In genomic region chr12:124888203-124888602, GRCh38 we compare ENCODE assay signal across 14 cellular contexts. TPM values are rescaled to one million over a fixed set of nuclear protein-coding genes. Genes with fewer than 3 reads are reported as not detected.
DNase-seq lines count a peak whose midpoint lies in the region; ATAC-seq, FAIRE-seq and TF ChIP-seq lines count a peak whose summit lies in the region.
"Had no signal": no experiment of that assay in that cellular context is flagged by ENCODE, and none has a peak within 500 bp of the region (broad histone marks: within the 10 kb centered on the region; RNA-seq: fewer than 3 reads in every experiment).

No MANE protein-coding gene starts in this region.

- TF ChIP-seq EP300 in HepG2 (IDR thresholded peaks at IDR 0.05; ENCODE audit: low read depth in 2 of 2, low read length in 2 of 2): no peak
- TF ChIP-seq EP300 in HepG2 (CRISPR knock-in tag; IDR thresholded peaks at IDR 0.05; ENCODE audit: borderline replicate concordance): no peak

- no peak for FAIRE-seq in HepG2 (lab: Jason Lieb, UNC)
- FAIRE-seq: A549, HTR-8/SVneo had no signal

- H4K20me1 ChIP-seq in Karpas-422 (ENCODE audit: insufficient read depth, low read depth, low read length): no peaks in the 10 kb centered on the region
- no peaks in the 10 kb centered on the region for H4K20me1 ChIP-seq in SU-DHL-6 (ENCODE audit: low read depth, low read length)
- H4K20me1 ChIP-seq in HepG2 (ENCODE audit: insufficient read depth, low read length): no peaks in the 10 kb centered on the region

- POLR2A ChIA-PET in HepG2 (lab: Yijun Ruan, JAX): interaction anchor here (1.2 to 1.8 kb wide), 5 partner anchors 12 to 60 kb away, joined by 4 to 10 read pairs (median 5); no protein-coding TSS in a partner anchor

- no peaks in the 10 kb centered on the region for H3K9me2 ChIP-seq in Karpas-422 (replicated peaks; ENCODE audit: insufficient read depth, low read length)
- H3K9me2 ChIP-seq in SU-DHL-6 (replicated peaks; ENCODE audit: insufficient read depth, low read length): no peaks in the 10 kb centered on the region

- TF ChIP-seq CTCF in SU-DHL-6 (IDR thresholded peaks at IDR 0.05; ENCODE audit: insufficient read depth, low read length, poor library complexity, severe bottlenecking) (no peak), HepG2 (CRISPR knock-in tag; IDR thresholded peaks at IDR 0.05) (no peak), vagina (IDR thresholded peaks at IDR 0.05) (no peak), colonic mucosa (IDR thresholded peaks at IDR 0.05) (no peak), omental fat pad (IDR thresholded peaks at IDR 0.05) (no peak)

- H3K27me3 ChIP-seq in Karpas-422 (ENCODE audit: low read length): no peaks in the 10 kb centered on the region
- no peaks in the 10 kb centered on the region for H3K27me3 ChIP-seq in SU-DHL-6 (ENCODE audit: low read length)
- H3K27me3 ChIP-seq in HepG2 (ENCODE audit: control insufficient read depth in 1 of 2, insufficient read depth in 2 of 2, low read length in 2 of 2): no peaks in the 10 kb centered on the region
- H3K27me3 ChIP-seq in vagina: no peaks in the 10 kb centered on the region
- H3K27me3 ChIP-seq in colonic mucosa: no peaks in the 10 kb centered on the region

- H3K4me1 ChIP-seq in Karpas-422 (ENCODE audit: low read length) (peaks cover 52% of the 10 kb centered on the region), HepG2 (ENCODE audit: insufficient read depth, low read length) (peaks cover 56% of the 10 kb centered on the region), vagina (no peaks in the 10 kb centered on the region), colonic mucosa (peaks cover 6% of the 10 kb centered on the region)

- H3K79me2 ChIP-seq in Karpas-422 (ENCODE audit: low read length): no peaks in the 10 kb centered on the region
- H3K79me2 ChIP-seq in SU-DHL-6 (ENCODE audit: insufficient read depth, low read length): no peaks in the 10 kb centered on the region
- H3K79me2 ChIP-seq in HepG2 (ENCODE audit: insufficient read depth, low read length): no peaks in the 10 kb centered on the region

- no peak for TF ChIP-seq RAD21 in HepG2 (CRISPR knock-in tag; IDR thresholded peaks at IDR 0.05)

- 61% methylated on average over 2 of the region's 2 CpGs for WGBS in HepG2 (ENCODE audit: low lambda C conversion rate)

- no peaks in the 10 kb centered on the region for H3K36me3 ChIP-seq in Karpas-422 (ENCODE audit: insufficient read depth, low read length)
- H3K36me3 ChIP-seq in SU-DHL-6 (ENCODE audit: low read length): no peaks in the 10 kb centered on the region
- peaks cover 0 to 4% of the 10 kb centered on the region in 2 experiments; a peak in 2 of 5 replicates for H3K36me3 ChIP-seq in HepG2 (replicated peaks in 1 of 2; ENCODE audit: control insufficient read depth in 1 of 2, insufficient read depth in 2 of 2, low read length in 2 of 2)
- no peaks in the 10 kb centered on the region for H3K36me3 ChIP-seq in vagina
- H3K36me3 ChIP-seq in colonic mucosa: no peaks in the 10 kb centered on the region

- TF ChIP-seq POLR2A in HepG2 (IDR thresholded peaks at IDR 0.05; ENCODE audit: insufficient read depth in 1 of 2, low read depth in 2 of 2, low read length in 2 of 2) (no peak), vagina (IDR thresholded peaks at IDR 0.05) (no peak)

- CTCF ChIA-PET in HepG2 (lab: Yijun Ruan, JAX; ENCODE audit: low intra/inter-chr PET ratio, low total read pairs): no interaction called here

- peaks cover 2% of the 10 kb centered on the region; the same call in 1 of the 2 replicates for H3K9me3 ChIP-seq in Karpas-422 (ENCODE audit: low read length)
- no peaks in the 10 kb centered on the region for H3K9me3 ChIP-seq in SU-DHL-6 (ENCODE audit: insufficient read depth, low read length)
- no peaks in the 10 kb centered on the region for H3K9me3 ChIP-seq in HepG2 (ENCODE audit: low read length)
- H3K9me3 ChIP-seq in vagina: no peaks in the 10 kb centered on the region
- no peaks in the 10 kb centered on the region for H3K9me3 ChIP-seq in colonic mucosa
- H3K9me3 ChIP-seq: A549 had no signal

- in situ Hi-C loops in HepG2 (cut with HindIII; ENCODE audit: extremely low pct_ligation_motif_present, low pct_unique_long_range_greater_than_20kb): no loop called here

- peaks cover 15% of the 10 kb centered on the region; the same call in 1 of the 2 replicates for H3F3A ChIP-seq in SU-DHL-6 (ENCODE audit: insufficient read depth)

- no peak for ATAC-seq in HepG2
- peak; percentile 42 for ATAC-seq in sciatic nerve
- no peak for ATAC-seq in omental fat pad (ENCODE audit: low FRiP score)
- ATAC-seq: A549 had no signal

- no peak for DNase-seq in Karpas-422
- DNase-seq in HepG2 (ENCODE audit: low spot score): no peak
- no peak for DNase-seq in sciatic nerve (ENCODE audit: low spot score)
- DNase-seq in vagina (ENCODE audit: extremely low spot score in 2 of 2): no peak
- DNase-seq in glomerular visceral epithelial cell (ENCODE audit: extremely low spot score): no peak
- no peak for DNase-seq in colonic mucosa
- DNase-seq in omental fat pad (ENCODE audit: low spot score): no peak
- DNase-seq: CD4-positive, CD25-positive, alpha-beta regulatory T cell; DMS53; HCEC 1CT; HFFc6 had no signal

- BruUV-seq in HepG2 (replicated peaks; lab: Mats Ljungman, UMichigan): no TSS peak

- H3K27ac ChIP-seq in Karpas-422 (ENCODE audit: low read length): peak overlapping the region; percentile 48
- H3K27ac ChIP-seq in SU-DHL-6 (ENCODE audit: low read depth, low read length): peak overlapping the region; percentile 54
- H3K27ac ChIP-seq in HepG2 (ENCODE audit: extremely low read length, insufficient read depth, low read length): peak overlapping the region; percentile 12
- H3K27ac ChIP-seq in vagina: no peak overlapping the region
- no peak overlapping the region for H3K27ac ChIP-seq in colonic mucosa
- H3K27ac ChIP-seq: A549 had no signal

- no peak overlapping the region for H3K9ac ChIP-seq in Karpas-422 (ENCODE audit: low read length)
- no peak overlapping the region for H3K9ac ChIP-seq in SU-DHL-6 (ENCODE audit: low read length)
- H3K9ac ChIP-seq in HepG2 (ENCODE audit: insufficient read depth, low read depth, low read length): no peak overlapping the region
- no peak overlapping the region for H3K9ac ChIP-seq in colonic mucosa (ENCODE audit: low read depth in 2 of 2, low read length in 2 of 2)

- H2AFZ ChIP-seq in Karpas-422 (ENCODE audit: low read length): no peak overlapping the region
- no peak overlapping the region for H2AFZ ChIP-seq in SU-DHL-6 (ENCODE audit: low read depth, low read length, severe bottlenecking)
- H2AFZ ChIP-seq in HepG2 (ENCODE audit: low read length): no peak overlapping the region

- intact Hi-C loops in HepG2 (cut with micrococcal nuclease; ENCODE audit: unreplicated experiment) (no loop called here), sciatic nerve (cut with DNase I) (no loop called here), vagina (cut with DNase I) (no loop called here), colonic mucosa (cut with DNase I) (no loop called here)

- no peak overlapping the region for H3K4me3 ChIP-seq in Karpas-422 (ENCODE audit: low read length)
- no peak overlapping the region for H3K4me3 ChIP-seq in SU-DHL-6 (ENCODE audit: insufficient read depth, low read length, poor library complexity, severe bottlenecking)
- H3K4me3 ChIP-seq in HepG2 (replicated peaks in 1 of 3; ENCODE audit: insufficient read depth in 1 of 3, low read depth in 2 of 3, low read length in 3 of 3): no peak overlapping the region
- no peak overlapping the region for H3K4me3 ChIP-seq in vagina
- no peak overlapping the region for H3K4me3 ChIP-seq in colonic mucosa
- H3K4me3 ChIP-seq: A549 had no signal

- no peak overlapping the region for H3K4me2 ChIP-seq in Karpas-422 (ENCODE audit: low read depth, low read length, poor library complexity, severe bottlenecking)
- H3K4me2 ChIP-seq in SU-DHL-6 (ENCODE audit: low read depth, low read length, poor library complexity, severe bottlenecking): peak overlapping the region; percentile 8
- H3K4me2 ChIP-seq in HepG2 (ENCODE audit: low read depth, low read length): no peak overlapping the region
- H3K4me2 ChIP-seq: A549 had no signal

RNA-seq across cellular contexts. Expression of gene SCARB1, which starts 24.5 kb away (rescaled TPM):
- 91.7 and 102 TPM in 2 replicates for total RNA-seq in Karpas-422 (2014; rRNA removed; shearing (Covaris generic); ENCODE audit: low replicate concordance)
- 33.2 and 63.4 TPM in 2 replicates for total RNA-seq in HepG2 (2016; rRNA removed; fragmentation: Illumina TruSeq; extraction: Trizol)
- total RNA-seq in HepG2 (2016; cell fraction: cytosol; rRNA removed; fragmentation: Illumina TruSeq; extraction: Trizol; ENCODE audit: low read depth): 10.1 and 11.6 TPM in 2 replicates
- 24.7 and 65.3 TPM in 2 replicates for total RNA-seq in HepG2 (2016; cell fraction: insoluble cytoplasmic fraction; rRNA removed; fragmentation: Illumina TruSeq; extraction: Trizol)
- total RNA-seq in HepG2 (2016; cell fraction: membrane; rRNA removed; fragmentation: Illumina TruSeq; extraction: Trizol): 32.7 and 33.2 TPM in 2 replicates
- 82.8 and 99.0 TPM in 2 replicates for total RNA-seq in HepG2 (2016; cell fraction: nucleus; rRNA removed; fragmentation: Illumina TruSeq; extraction: Trizol)
- 160 and 189 TPM in 2 replicates for polyA plus RNA-seq in HepG2 (2011; rRNA removed)
- polyA plus RNA-seq in HepG2 (2011; cell fraction: cytosol; rRNA removed): 208 and 213 TPM in 2 replicates
- 869 and 1,053 TPM in 2 replicates for polyA plus RNA-seq in HepG2 (2011; cell fraction: nucleus; rRNA removed)
- polyA plus RNA-seq in HepG2 (2012): 214 and 253 TPM in 2 replicates
- polyA plus RNA-seq in HepG2 (2016; cell fraction: cytosol; fragmentation: Illumina TruSeq; extraction: Trizol; ENCODE audit: low read depth): 18.1 and 20.1 TPM in 2 replicates
- 42.8 and 60.7 TPM in 2 replicates for polyA plus RNA-seq in HepG2 (2016; cell fraction: insoluble cytoplasmic fraction; fragmentation: Illumina TruSeq; extraction: Trizol; ENCODE audit: low read depth)
- 42.2 and 44.0 TPM in 2 replicates for polyA plus RNA-seq in HepG2 (2016; cell fraction: membrane; fragmentation: Illumina TruSeq; extraction: Trizol; ENCODE audit: low read depth)
- 235 and 236 TPM in 2 replicates for polyA plus RNA-seq in HepG2 (2016; cell fraction: nucleus; fragmentation: Illumina TruSeq; extraction: Trizol; ENCODE audit: insufficient read depth, low read depth)
- polyA minus RNA-seq in HepG2 (2011; rRNA and poly(A)+ RNA removed; ENCODE audit: low replicate concordance): 104 and 367 TPM in 2 replicates
- 143 and 183 TPM in 2 replicates for polyA minus RNA-seq in HepG2 (2011; cell fraction: cytosol; rRNA and poly(A)+ RNA removed)
- 104 and 119 TPM in 2 replicates for polyA minus RNA-seq in HepG2 (2011; cell fraction: nucleus; rRNA and poly(A)+ RNA removed)
- 69.2 TPM for total RNA-seq in sciatic nerve
- total RNA-seq in vagina: 20.6 TPM
- 10 to 100 TPM; 44.9 to 83.1 TPM for total RNA-seq in colonic mucosa
- 10 to 100 TPM; 24.2 to 79.4 (median 59.4) TPM for total RNA-seq in omental fat pad

RNA-seq across cellular contexts. Expression of gene UBC, which starts 26.2 kb away (rescaled TPM):
- 603 and 914 TPM in 2 replicates for total RNA-seq in Karpas-422 (2014; rRNA removed; shearing (Covaris generic); ENCODE audit: low replicate concordance)
- total RNA-seq in HepG2 (2016; rRNA removed; fragmentation: Illumina TruSeq; extraction: Trizol) (805 and 1,167 TPM in 2 replicates), sciatic nerve (979 TPM), vagina (2,671 TPM), colonic mucosa (1,000 to 10,000 TPM in 1 of 2 donors, 100 to 1,000 TPM in 1; 903 to 1,043 TPM), omental fat pad (1,000 to 10,000 TPM; 1,220 to 2,129 (median 1,369) TPM)
- total RNA-seq in HepG2 (2016; cell fraction: cytosol; rRNA removed; fragmentation: Illumina TruSeq; extraction: Trizol; ENCODE audit: low read depth): 330 and 384 TPM in 2 replicates
- total RNA-seq in HepG2 (2016; cell fraction: insoluble cytoplasmic fraction; rRNA removed; fragmentation: Illumina TruSeq; extraction: Trizol): 802 and 1,160 TPM in 2 replicates
- 388 and 438 TPM in 2 replicates for total RNA-seq in HepG2 (2016; cell fraction: membrane; rRNA removed; fragmentation: Illumina TruSeq; extraction: Trizol)
- total RNA-seq in HepG2 (2016; cell fraction: nucleus; rRNA removed; fragmentation: Illumina TruSeq; extraction: Trizol): 473 and 495 TPM in 2 replicates
- 1,432 and 1,529 TPM in 2 replicates for polyA plus RNA-seq in HepG2 (2011; rRNA removed)
- 1,350 and 1,708 TPM in 2 replicates for polyA plus RNA-seq in HepG2 (2011; cell fraction: cytosol; rRNA removed)
- 541 and 721 TPM in 2 replicates for polyA plus RNA-seq in HepG2 (2011; cell fraction: nucleus; rRNA removed)
- polyA plus RNA-seq in HepG2 (2012): 920 and 1,315 TPM in 2 replicates
- polyA plus RNA-seq in HepG2 (2016; cell fraction: cytosol; fragmentation: Illumina TruSeq; extraction: Trizol; ENCODE audit: low read depth): 299 and 343 TPM in 2 replicates
- polyA plus RNA-seq in HepG2 (2016; cell fraction: insoluble cytoplasmic fraction; fragmentation: Illumina TruSeq; extraction: Trizol; ENCODE audit: low read depth): 1,055 and 1,063 TPM in 2 replicates
- 279 and 340 TPM in 2 replicates for polyA plus RNA-seq in HepG2 (2016; cell fraction: membrane; fragmentation: Illumina TruSeq; extraction: Trizol; ENCODE audit: low read depth)
- polyA plus RNA-seq in HepG2 (2016; cell fraction: nucleus; fragmentation: Illumina TruSeq; extraction: Trizol; ENCODE audit: insufficient read depth, low read depth): 688 and 691 TPM in 2 replicates
- polyA minus RNA-seq in HepG2 (2011; rRNA and poly(A)+ RNA removed; ENCODE audit: low replicate concordance): 531 and 665 TPM in 2 replicates
- 412 and 617 TPM in 2 replicates for polyA minus RNA-seq in HepG2 (2011; cell fraction: cytosol; rRNA and poly(A)+ RNA removed)
- 99.5 and 162 TPM in 2 replicates for polyA minus RNA-seq in HepG2 (2011; cell fraction: nucleus; rRNA and poly(A)+ RNA removed)

Comparison
In these comparisons a context has a peak if more than half of its experiments do, and no peak if none do; other contexts are left out.
1. H3K27ac ChIP-seq: peak in Karpas-422 (single experiment), SU-DHL-6 (single experiment) and HepG2 (single experiment); none in vagina (single experiment) and colonic mucosa (single experiment).